ENCODE assay signal across 1 cellular context in the genomic region with DNA sequence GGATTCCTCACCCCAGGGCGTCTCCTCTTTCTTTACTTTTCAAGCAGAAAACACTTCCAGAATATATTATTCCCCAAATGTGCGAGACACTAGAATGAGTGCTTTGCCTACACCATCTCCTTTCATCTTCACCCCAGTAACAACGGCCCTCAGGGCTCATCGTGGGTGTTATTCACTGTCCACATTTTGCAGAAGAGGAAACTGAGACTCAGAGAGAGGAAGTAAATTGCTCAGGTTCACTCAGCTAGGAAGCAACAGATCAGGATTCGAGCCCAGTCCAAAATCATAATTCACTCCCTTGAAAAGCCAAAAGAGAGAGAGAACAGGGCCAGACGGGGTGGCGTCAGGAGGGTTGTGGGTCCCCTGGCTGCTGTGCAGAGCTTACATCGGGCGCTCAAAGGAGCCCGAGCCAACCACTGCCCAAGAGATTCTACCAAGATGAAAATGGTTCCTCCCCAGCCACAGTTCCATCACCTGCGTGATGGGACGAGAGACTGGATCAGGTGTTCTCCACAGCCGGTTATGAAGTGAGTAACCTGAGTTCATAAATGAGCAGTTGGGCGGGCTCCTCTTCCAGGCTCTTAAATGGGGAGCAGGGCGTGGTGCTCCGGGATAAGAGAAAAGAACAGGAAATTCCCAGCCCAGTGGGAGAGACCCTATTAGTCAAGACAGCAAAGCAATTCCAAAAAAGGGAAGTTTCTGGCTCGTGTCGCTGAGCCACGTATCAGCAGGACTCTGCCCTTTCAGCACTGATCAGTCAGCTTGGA.
TF ChIP-seq lines count a peak whose summit lies in the region.

No MANE protein-coding gene starts in this region.

TF ChIP-seq in A549, 52 proteins besides CTCF, POLR2A, EP300 and RAD21 (continued from another document):
- TF ChIP-seq, protein P1, sequence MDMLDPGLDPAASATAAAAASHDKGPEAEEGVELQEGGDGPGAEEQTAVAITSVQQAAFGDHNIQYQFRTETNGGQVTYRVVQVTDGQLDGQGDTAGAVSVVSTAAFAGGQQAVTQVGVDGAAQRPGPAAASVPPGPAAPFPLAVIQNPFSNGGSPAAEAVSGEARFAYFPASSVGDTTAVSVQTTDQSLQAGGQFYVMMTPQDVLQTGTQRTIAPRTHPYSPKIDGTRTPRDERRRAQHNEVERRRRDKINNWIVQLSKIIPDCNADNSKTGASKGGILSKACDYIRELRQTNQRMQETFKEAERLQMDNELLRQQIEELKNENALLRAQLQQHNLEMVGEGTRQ (IDR thresholded peaks at IDR 0.05) = no peak
- TF ChIP-seq NR3C1 (IDR thresholded peaks at IDR 0.05) (no peak), MAFK (IDR thresholded peaks at IDR 0.05; ENCODE audit: partially characterized antibody) (no peak)
